In the genomic region with DNA sequence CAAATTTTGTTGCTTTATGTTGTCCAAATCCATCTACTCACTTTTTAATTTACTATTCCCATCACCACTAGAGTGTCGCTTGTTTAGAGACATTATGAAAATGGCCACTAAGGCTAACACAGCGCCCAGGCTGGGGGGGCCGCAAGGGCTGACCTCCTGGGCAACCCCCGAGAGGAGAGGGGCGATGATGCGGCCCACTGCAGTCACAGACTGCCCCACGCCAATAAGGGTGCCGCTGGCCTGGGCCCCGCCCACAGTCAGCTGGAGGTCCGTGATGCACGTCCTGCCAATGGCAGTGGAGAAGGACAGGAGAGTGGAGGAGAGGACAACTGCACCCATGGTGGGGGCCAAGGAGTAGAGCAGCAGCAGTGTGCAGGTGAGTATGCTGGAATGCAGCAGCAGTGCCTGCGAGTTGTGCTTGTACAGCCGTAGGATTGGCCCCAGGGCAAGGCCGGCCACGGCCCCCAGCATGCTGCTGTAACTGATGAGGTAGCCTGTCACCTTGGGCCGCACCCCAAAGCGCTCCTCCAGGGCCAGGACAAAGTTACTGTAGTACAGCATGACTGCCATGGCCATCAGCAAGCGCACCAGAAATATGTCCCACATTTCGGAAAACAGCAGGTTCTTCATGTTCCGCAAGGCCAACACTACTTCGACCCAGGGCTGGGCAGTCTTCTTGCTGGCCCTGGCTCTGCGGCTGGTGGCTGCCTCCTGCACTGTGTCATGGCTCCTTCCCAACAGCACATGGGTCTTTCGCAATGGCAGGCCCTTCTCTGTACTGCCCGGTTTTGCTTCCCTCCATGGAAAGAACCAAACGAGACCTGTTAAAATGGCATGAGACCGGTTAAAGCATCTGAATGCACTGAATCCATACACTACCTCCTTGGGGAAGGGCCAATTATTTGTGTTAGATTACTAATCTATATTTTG, we compare ENCODE assay signal across 14 cellular contexts.
"Had no signal": no experiment of that assay in that cellular context is flagged by ENCODE, and none has a peak within 500 bp of the region (broad histone marks: within the 10 kb centered on the region; RNA-seq: fewer than 3 reads in every experiment).

No MANE protein-coding gene starts in this region.

- ATAC-seq: lower lobe of right lung; natural killer cell treated with Interleukin-12 subunit alpha and Interleukin-12 subunit beta and Interleukin-15 and Interleukin-18, amount 100 ng/mL, for 72 hours; stimulated activated naive CD8-positive, alpha-beta T cell treated with anti-CD3 and anti-CD28 coated beads, Interleukin-15, Interleukin-2, amounts not matched to agents 100 U/mL and 50 U/mL, for 24 hours had no signal

- H3K4me1 ChIP-seq: esophagus muscularis mucosa, lower lobe of right lung had no signal

- H3K9me3 ChIP-seq: esophagus muscularis mucosa, lower lobe of right lung had no signal

- H3K27me3 ChIP-seq: esophagus muscularis mucosa, hepatocyte had no signal

- H3K79me2 ChIP-seq: hepatocyte had no signal

- H3K4me3 ChIP-seq: esophagus muscularis mucosa, hepatocyte, lower lobe of right lung had no signal

- H2AFZ ChIP-seq: hepatocyte had no signal

- H3K36me3 ChIP-seq: WERI-Rb-1 had no signal

- H3K4me2 ChIP-seq: hepatocyte had no signal

- DNase-seq: activated CD4-positive, alpha-beta T cell treated with anti-CD3 and anti-CD28 coated beads for 1 hour; activated CD4-positive, alpha-beta T cell treated with anti-CD3 and anti-CD28 coated beads, Interleukin-2, amount 50 U/mL, for 48 hours; activated gamma-delta T cell; effector CD8-positive, alpha-beta T cell; left cardiac atrium; lower lobe of right lung; stimulated activated CD4-positive, alpha-beta T cell treated with anti-CD3 and anti-CD28 coated beads, Interleukin-12 subunit alpha, Interleukin-12 subunit beta, amount 100 ng/mL, for 4 hours; stimulated activated CD4-positive, alpha-beta T cell treated with anti-CD3 and anti-CD28 coated beads, Interleukin-2, amount 100 ng/mL, for 24 hours; stimulated activated naive CD8-positive, alpha-beta T cell treated with anti-CD3 and anti-CD28 coated beads, Interleukin-15, Interleukin-2, amounts not matched to agents 100 U/mL and 50 U/mL, for 24 hours; T-helper 2 cell; WERI-Rb-1 had no signal

- H3K27ac ChIP-seq: hepatocyte, lower lobe of right lung, WERI-Rb-1 had no signal
